20 cellular contexts compared by ENCODE assay signal in the genomic region with DNA sequence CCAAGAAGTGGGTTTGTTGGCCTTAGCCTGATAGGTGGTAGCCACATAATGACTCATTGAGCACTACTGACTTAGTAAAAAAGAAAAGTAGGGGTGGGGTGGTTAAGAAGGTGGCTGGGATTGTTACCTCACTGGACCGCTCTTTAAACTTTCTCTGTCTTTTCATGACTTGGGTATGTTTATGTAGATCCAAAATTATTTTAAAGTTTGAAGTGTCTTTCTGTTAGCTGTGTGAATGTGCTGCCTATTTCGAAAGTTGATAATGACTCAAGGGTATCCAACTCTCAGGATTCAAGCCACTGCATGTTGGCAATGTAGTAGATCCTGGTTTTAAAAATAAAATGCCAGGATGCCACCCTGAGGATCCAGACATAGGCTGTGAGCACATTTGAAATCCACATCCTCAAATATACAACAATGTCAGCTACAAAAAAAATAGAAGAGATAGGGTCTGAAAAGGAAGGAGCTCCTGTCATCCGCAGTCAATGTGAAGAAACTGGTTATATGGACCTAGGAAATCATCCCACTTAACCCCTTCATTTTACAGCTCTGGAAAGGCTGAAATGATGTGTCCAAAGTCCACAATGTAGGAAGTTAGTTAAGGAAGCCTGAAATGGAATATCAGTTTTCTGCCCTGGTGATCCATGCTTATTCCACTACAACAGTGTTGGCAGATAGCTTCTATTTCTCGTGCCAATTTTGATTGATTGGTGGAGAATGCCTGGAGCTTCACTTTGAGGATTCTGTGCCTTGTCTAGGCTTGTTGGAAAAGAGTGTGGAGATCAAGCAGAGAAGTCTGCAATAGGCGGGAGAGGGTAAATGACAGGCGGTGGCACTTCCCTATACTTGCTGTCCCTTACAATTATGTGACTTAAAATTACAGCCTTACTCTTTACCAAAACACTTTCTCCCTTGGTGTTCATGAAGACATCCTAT. TPM values are rescaled to one million over a fixed set of nuclear protein-coding genes. Genes with fewer than 3 reads are reported as not detected.
DNase-seq lines count a peak whose midpoint lies in the region; ATAC-seq, FAIRE-seq and TF ChIP-seq lines count a peak whose summit lies in the region.
"Had no signal": no experiment of that assay in that cellular context is flagged by ENCODE, and none has a peak within 500 bp of the region (broad histone marks: within the 10 kb centered on the region; RNA-seq: fewer than 3 reads in every experiment).

No MANE protein-coding gene starts in this region.

- no peaks in the 10 kb centered on the region for H3K27me3 Mint-ChIP-seq in WTC11 (ENCODE audit: low read depth)
- H3K27me3 Mint-ChIP-seq: activated CD8-positive, alpha-beta T cell treated with anti-CD3 and anti-CD28 coated beads for 36 hours; activated naive CD8-positive, alpha-beta T cell treated with anti-CD3 and anti-CD28 coated beads, Interleukin-2, amount 50 U/mL, for 24 hours; CD4-positive, alpha-beta memory T cell; memory B cell; T-cell had no signal

- peaks cover 95% of the 10 kb centered on the region for H3K4me1 Mint-ChIP-seq in WTC11
- H3K4me1 Mint-ChIP-seq: activated naive CD8-positive, alpha-beta T cell treated with anti-CD3 and anti-CD28 coated beads, Interleukin-2, amount 50 U/mL, for 24 hours; CD4-positive, alpha-beta memory T cell; memory B cell; T-cell had no signal

- H3F3A ChIP-seq in GM23248 (ENCODE audit: insufficient read depth), result peaks cover 17% of the 10 kb centered on the region

- no peaks in the 10 kb centered on the region for H3K79me2 ChIP-seq in GM23248 (ENCODE audit: insufficient read depth)

- H3K27me3 ChIP-seq in GM23248 (replicated peaks; ENCODE audit: insufficient read depth) (no peaks in the 10 kb centered on the region), left ventricle myocardium inferior (ENCODE audit: low read depth) (no peaks in the 10 kb centered on the region), psoas muscle (ENCODE audit: insufficient read depth in 3 of 3, low read length in 2 of 3) (no peaks in the 10 kb centered on the region), MG63 (no peaks in the 10 kb centered on the region)
- H3K27me3 ChIP-seq: neural progenitor cell had no signal

- no peak overlapping the region for H3K9ac ChIP-seq in GM23248
- H3K9ac ChIP-seq in kidney (ENCODE audit: low read length in 2 of 2), result no peak overlapping the region
- H3K9ac ChIP-seq: neural progenitor cell had no signal

- no peak for FAIRE-seq in kidney (lab: Jason Lieb, UNC)

- no peak for TF ChIP-seq CTCF in WTC11 (IDR thresholded peaks at IDR 0.05)
- TF ChIP-seq CTCF in left ventricle myocardium inferior (IDR thresholded peaks at IDR 0.05; ENCODE audit: borderline replicate concordance), result no peak
- no peak for TF ChIP-seq CTCF in psoas muscle (IDR thresholded peaks at IDR 0.05)
- TF ChIP-seq CTCF in kidney (IDR thresholded peaks at IDR 0.05; ENCODE audit: borderline replicate concordance, extremely low read depth, insufficient read depth), result no peak

- no peaks in the 10 kb centered on the region for H3K9me3 ChIP-seq in GM23248 (ENCODE audit: low read depth)
- H3K9me3 ChIP-seq in left ventricle myocardium inferior (replicated peaks), result no peaks in the 10 kb centered on the region
- no peaks in the 10 kb centered on the region for H3K9me3 ChIP-seq in psoas muscle
- H3K9me3 ChIP-seq in kidney (ENCODE audit: control insufficient read depth in 1 of 2, low read length in 2 of 2), result no peaks in the 10 kb centered on the region
- no peaks in the 10 kb centered on the region for H3K9me3 ChIP-seq in MG63

- H3K9me3 Mint-ChIP-seq in WTC11, result peaks cover 3% of the 10 kb centered on the region; the same call in 1 of the 2 replicates
- H3K9me3 Mint-ChIP-seq: activated CD8-positive, alpha-beta T cell treated with anti-CD3 and anti-CD28 coated beads for 36 hours; activated naive CD8-positive, alpha-beta T cell treated with anti-CD3 and anti-CD28 coated beads, Interleukin-2, amount 50 U/mL, for 24 hours; memory B cell had no signal

- H3K36me3 ChIP-seq in GM23248 (ENCODE audit: low read depth) (no peaks in the 10 kb centered on the region), left ventricle myocardium inferior (no peaks in the 10 kb centered on the region), psoas muscle (ENCODE audit: insufficient read depth in 1 of 2, low read depth in 1 of 2) (no peaks in the 10 kb centered on the region), kidney (ENCODE audit: control insufficient read depth in 1 of 2, insufficient read depth in 2 of 2, low read length in 2 of 2) (no peaks in the 10 kb centered on the region), MG63 (no peaks in the 10 kb centered on the region; the same call in 1 of the 2 replicates)

- peaks cover 25% of the 10 kb centered on the region for H3K4me1 ChIP-seq in GM23248 (ENCODE audit: insufficient read depth)
- H3K4me1 ChIP-seq in left ventricle myocardium inferior, result peaks cover 61% of the 10 kb centered on the region
- H3K4me1 ChIP-seq in psoas muscle, result peaks cover 76% of the 10 kb centered on the region
- H3K4me1 ChIP-seq in kidney (ENCODE audit: control insufficient read depth in 1 of 2, insufficient read depth in 1 of 2, low read depth in 1 of 2, low read length in 2 of 2), result peaks cover 7 to 25% of the 10 kb centered on the region in 2 donors

- no peak for ATAC-seq in WTC11
- ATAC-seq in psoas muscle, result peak; percentile 58 to 78 (median 70)
- ATAC-seq in GM19324 (IDR thresholded peaks at IDR 0.05; ENCODE audit: low FRiP score, unreplicated experiment), result no peak
- ATAC-seq: activated CD8-positive, alpha-beta T cell treated with anti-CD3 and anti-CD28 coated beads for 36 hours; activated naive CD8-positive, alpha-beta T cell treated with anti-CD3 and anti-CD28 coated beads, Interleukin-2, amount 50 U/mL, for 24 hours; stimulated activated naive CD8-positive, alpha-beta T cell treated with anti-CD3 and anti-CD28 coated beads, Interleukin-15, Interleukin-2, amounts not matched to agents 100 U/mL and 50 U/mL, for 24 hours; T-cell had no signal

- POLR2A ChIA-PET in WTC11 (lab: Charles Lee), result interaction anchor here (1.0 kb wide), 1 partner anchor 10 kb away, joined by 3 read pairs; no protein-coding TSS in a partner anchor

- no peaks in the 10 kb centered on the region for H3K9me2 ChIP-seq in GM23248 (ENCODE audit: insufficient read depth)

- H3K4me3 ChIP-seq in GM23248 (no peak overlapping the region), left ventricle myocardium inferior (no peak overlapping the region), psoas muscle (peak overlapping the region; percentile 56), kidney (ENCODE audit: low read length in 2 of 2) (no peak overlapping the region), MG63 (no peak overlapping the region)
- H3K4me3 ChIP-seq: neural progenitor cell had no signal

- no peak overlapping the region for H3K4me3 Mint-ChIP-seq in WTC11
- H3K4me3 Mint-ChIP-seq: activated CD8-positive, alpha-beta T cell treated with anti-CD3 and anti-CD28 coated beads for 36 hours; activated naive CD8-positive, alpha-beta T cell treated with anti-CD3 and anti-CD28 coated beads, Interleukin-2, amount 50 U/mL, for 24 hours; CD4-positive, alpha-beta memory T cell; memory B cell; neural progenitor cell; T-cell had no signal

- 86 to 91% methylated on average over 6 of the region's 6 CpGs for WGBS in GM23248 (ENCODE audit: low coverage in 1 of 2, low lambda C conversion rate in 2 of 2, missing lambda C conversion rate in 2 of 2), 2 experiments
- WGBS in psoas muscle, 3 donors, result 75 to 87% (median 79%) methylated on average over 6 of the region's 6 CpGs

- H3K4me2 ChIP-seq in GM23248 (ENCODE audit: unreplicated experiment), result no peak overlapping the region
- H3K4me2 ChIP-seq: neural progenitor cell had no signal

- in situ Hi-C loops in GM23248 (cut with MboI), result no loop called here

- H4K20me1 ChIP-seq in GM23248 (ENCODE audit: insufficient read depth), result no peaks in the 10 kb centered on the region

- peak; percentile 40 for DNase-seq in GM23248
- DNase-seq in WTC11 (ENCODE audit: low spot score), result no peak
- DNase-seq in left ventricle myocardium inferior, result no peak
- no peak for DNase-seq in psoas muscle
- DNase-seq in SIG-M5 treated with dmso at 0.1 percent for 504 hours (lab: John Stamatoyannopoulos, UW; ENCODE audit: unreplicated experiment), result no peak
- no peak for DNase-seq in kidney
- no peak for DNase-seq in MG63
- DNase-seq: activated CD8-positive, alpha-beta T cell treated with anti-CD3 and anti-CD28 coated beads for 36 hours; activated naive CD8-positive, alpha-beta T cell treated with anti-CD3 and anti-CD28 coated beads, Interleukin-2, amount 50 U/mL, for 24 hours; CD4-positive, alpha-beta memory T cell; central memory CD4-positive, alpha-beta T cell; effector CD4-positive, alpha-beta T cell; H7; NCI-H2171 treated with DMSO at 0.1 percent for 48 hours; stimulated activated naive CD8-positive, alpha-beta T cell treated with anti-CD3 and anti-CD28 coated beads, Interleukin-15, Interleukin-2, amounts not matched to agents 100 U/mL and 50 U/mL, for 24 hours; T-cell; WERI-Rb-1 had no signal

- 0 out of 2 replicates have a peak overlapping the region, but pooled peaks have one; percentile 65 for H3K27ac Mint-ChIP-seq in WTC11
- H3K27ac Mint-ChIP-seq: activated CD8-positive, alpha-beta T cell treated with anti-CD3 and anti-CD28 coated beads for 36 hours; activated naive CD8-positive, alpha-beta T cell treated with anti-CD3 and anti-CD28 coated beads, Interleukin-2, amount 50 U/mL, for 24 hours; CD4-positive, alpha-beta memory T cell; memory B cell; neural progenitor cell; T-cell had no signal

- intact Hi-C loops in left ventricle myocardium inferior (cut with micrococcal nuclease) (no loop called here), psoas muscle (cut with DNase I) (loop anchor here in 1 of 2 donors (5.0 kb wide), 1 partner anchor 36 kb away; no protein-coding TSS in a partner anchor), kidney (cut with DNase I) (no loop called here)

- H3K36me3 Mint-ChIP-seq in WTC11, result peaks cover 24% of the 10 kb centered on the region
- H3K36me3 Mint-ChIP-seq: CD4-positive, alpha-beta memory T cell; memory B cell; T-cell had no signal

- CTCF ChIA-PET in WTC11 (lab: Charles Lee), result no interaction called here

- H3K27ac ChIP-seq in GM23248, result 0 out of 2 replicates have a peak overlapping the region, but pooled peaks have one; percentile 2
- H3K27ac ChIP-seq in left ventricle myocardium inferior (replicated peaks), result peak overlapping the region; percentile 30
- peak overlapping the region; percentile 89 for H3K27ac ChIP-seq in psoas muscle
- no peak overlapping the region for H3K27ac ChIP-seq in kidney (ENCODE audit: low read depth in 2 of 2, low read length in 2 of 2)
- H3K27ac ChIP-seq: neural progenitor cell, WERI-Rb-1 had no signal

- H2AFZ ChIP-seq in GM23248, result no peak overlapping the region
- H2AFZ ChIP-seq: neural progenitor cell had no signal

RNA-seq across cellular contexts. Expression of gene ZNF462, which starts 23.4 kb away (rescaled TPM):
- total RNA-seq in GM23248 (2014; rRNA removed; shearing (Covaris generic)), result 2.5 and 5.0 TPM in 2 replicates
- polyA plus RNA-seq in GM23248 (2016; fragmentation: Nextera tagmentation; extraction: Ambion mirVana) (1.1 and 1.5 TPM in 2 replicates), psoas muscle (1 to 10 TPM; 2.0 to 6.1 (median 2.5) TPM), kidney (ENCODE audit: insufficient read depth, low read depth, low replicate concordance) (1.8 TPM)
- total RNA-seq in WTC11 (2021) (101 to 121 TPM (median 103 TPM) in 3 replicates), left ventricle myocardium inferior (29.2 TPM), psoas muscle (100 to 1,000 TPM in 1 of 4 donors, 10 to 100 TPM in 3; 16.3 to 102 (median 24.6) TPM), kidney (47.0 TPM)
- 6.8 and 24.5 TPM in 2 replicates for total RNA-seq in MG63 (2014; rRNA removed; shearing (Covaris generic); ENCODE audit: low replicate concordance)
- total RNA-seq: activated CD8-positive, alpha-beta T cell treated with anti-CD3 and anti-CD28 coated beads for 36 hours had no signal

Comparison
In these comparisons a context has a peak if more than half of its experiments do, and no peak if none do; other contexts are left out.
1. H3K27ac ChIP-seq: peak in GM23248 (single experiment), left ventricle myocardium inferior (single experiment) and psoas muscle (single experiment); none in kidney (0 of 2).
2. ATAC-seq: peak in psoas muscle (4 of 4); none in WTC11 (single experiment) and GM19324 (single experiment).